In the genomic region with DNA sequence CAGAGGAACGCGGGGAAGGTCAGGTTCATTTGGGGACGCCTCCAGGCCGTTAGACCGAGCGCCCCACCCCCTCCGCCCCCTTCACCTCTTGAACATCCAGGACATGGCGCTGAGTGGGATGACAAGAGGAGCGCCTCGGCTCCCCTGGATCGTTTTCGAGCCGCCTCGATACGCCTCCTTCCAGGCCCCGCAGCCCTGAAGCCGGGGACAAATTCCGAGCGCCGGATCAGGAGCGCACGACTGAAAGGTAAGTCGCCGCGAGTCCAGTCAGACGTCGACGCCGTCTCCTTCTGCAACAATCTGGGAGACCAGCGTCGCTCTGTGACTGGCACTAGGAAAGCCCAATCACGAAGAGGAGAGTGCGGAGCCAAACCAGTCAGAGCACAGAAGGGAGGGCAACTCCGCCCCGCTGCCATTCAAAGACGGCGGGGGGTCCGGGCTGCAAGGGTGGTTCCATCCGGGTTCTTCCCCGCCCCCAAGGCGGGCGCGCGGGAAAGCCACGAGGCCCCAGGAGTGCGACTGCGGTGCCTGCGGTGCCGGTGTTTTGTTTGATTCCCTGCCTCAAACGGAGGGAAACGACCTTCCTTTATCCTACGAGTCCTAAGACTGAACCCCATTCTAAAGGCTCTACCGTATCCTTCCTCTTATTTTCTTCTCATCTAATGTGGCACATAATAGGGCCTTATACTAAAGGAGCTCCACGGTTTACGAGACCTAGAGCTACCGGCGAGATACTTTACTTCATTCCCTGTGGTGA, we compare ENCODE assay signal across 8 cellular contexts. TPM values are rescaled to one million over a fixed set of nuclear protein-coding genes. Genes with fewer than 3 reads are reported as not detected.
DNase-seq lines count a peak whose midpoint lies in the region; ATAC-seq and TF ChIP-seq lines count a peak whose summit lies in the region.

A gene with protein sequence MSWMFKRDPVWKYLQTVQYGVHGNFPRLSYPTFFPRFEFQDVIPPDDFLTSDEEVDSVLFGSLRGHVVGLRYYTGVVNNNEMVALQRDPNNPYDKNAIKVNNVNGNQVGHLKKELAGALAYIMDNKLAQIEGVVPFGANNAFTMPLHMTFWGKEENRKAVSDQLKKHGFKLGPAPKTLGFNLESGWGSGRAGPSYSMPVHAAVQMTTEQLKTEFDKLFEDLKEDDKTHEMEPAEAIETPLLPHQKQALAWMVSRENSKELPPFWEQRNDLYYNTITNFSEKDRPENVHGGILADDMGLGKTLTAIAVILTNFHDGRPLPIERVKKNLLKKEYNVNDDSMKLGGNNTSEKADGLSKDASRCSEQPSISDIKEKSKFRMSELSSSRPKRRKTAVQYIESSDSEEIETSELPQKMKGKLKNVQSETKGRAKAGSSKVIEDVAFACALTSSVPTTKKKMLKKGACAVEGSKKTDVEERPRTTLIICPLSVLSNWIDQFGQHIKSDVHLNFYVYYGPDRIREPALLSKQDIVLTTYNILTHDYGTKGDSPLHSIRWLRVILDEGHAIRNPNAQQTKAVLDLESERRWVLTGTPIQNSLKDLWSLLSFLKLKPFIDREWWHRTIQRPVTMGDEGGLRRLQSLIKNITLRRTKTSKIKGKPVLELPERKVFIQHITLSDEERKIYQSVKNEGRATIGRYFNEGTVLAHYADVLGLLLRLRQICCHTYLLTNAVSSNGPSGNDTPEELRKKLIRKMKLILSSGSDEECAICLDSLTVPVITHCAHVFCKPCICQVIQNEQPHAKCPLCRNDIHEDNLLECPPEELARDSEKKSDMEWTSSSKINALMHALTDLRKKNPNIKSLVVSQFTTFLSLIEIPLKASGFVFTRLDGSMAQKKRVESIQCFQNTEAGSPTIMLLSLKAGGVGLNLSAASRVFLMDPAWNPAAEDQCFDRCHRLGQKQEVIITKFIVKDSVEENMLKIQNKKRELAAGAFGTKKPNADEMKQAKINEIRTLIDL (minus strand): TSS at position 302 of the 757 bp plus-strand sequence. CDS start 197 bp downstream, at position 105.

- peaks cover 30% of the 10 kb centered on the region for H3K36me3 ChIP-seq in KOPT-K1 (ENCODE audit: insufficient read depth, low read length)
- no peaks in the 10 kb centered on the region for H3K36me3 ChIP-seq in fibroblast of lung (ENCODE audit: control insufficient read depth, insufficient read depth, low read length)
- no peaks in the 10 kb centered on the region for H3K36me3 ChIP-seq in naive thymus-derived CD4-positive, alpha-beta T cell (ENCODE audit: control insufficient read depth in 2 of 3, insufficient read depth in 3 of 3, low read length in 3 of 3)

- peak within 1 kb of the TSS; percentile 84 to 100 (median 97) for H3K4me3 Mint-ChIP-seq in naive thymus-derived CD4-positive, alpha-beta T cell
- peak within 1 kb of the TSS; percentile 93 to 98 for H3K4me3 Mint-ChIP-seq in stimulated activated naive B cell treated with anti-CD40 and anti-IgM and Interleukin-4, amounts not matched to agents 10 μg/mL and 1 μg/mL and 100 μg/mL, for 72 hours

- peak; percentile 99 for ATAC-seq in GM21737 (IDR thresholded peaks at IDR 0.05; ENCODE audit: unreplicated experiment)
- ATAC-seq in naive thymus-derived CD4-positive, alpha-beta T cell = peak; percentile 99
- ATAC-seq in stimulated activated naive B cell treated with anti-CD40 and anti-IgM and Interleukin-4, amounts not matched to agents 10 μg/mL and 1 μg/mL and 100 μg/mL, for 72 hours (replicated peaks) = peak; percentile 99

- H3K79me2 ChIP-seq in fibroblast of lung (ENCODE audit: control insufficient read depth, insufficient read depth, low read length) = peaks cover 19% of the 10 kb centered on the region

- peaks cover 4% of the 10 kb centered on the region for H3K4me1 ChIP-seq in fibroblast of lung (ENCODE audit: control insufficient read depth, extremely low read depth, insufficient read depth, low read length)
- H3K4me1 ChIP-seq in naive thymus-derived CD4-positive, alpha-beta T cell (ENCODE audit: control insufficient read depth in 2 of 2, insufficient read depth in 2 of 2, low read length in 2 of 2) = peaks cover 4 to 18% of the 10 kb centered on the region in 2 donors

- peak within 1 kb of the TSS; percentile 58 for H3K9ac ChIP-seq in fibroblast of lung (ENCODE audit: insufficient read depth, low read length)

- TF ChIP-seq CTCF in fibroblast of lung (conservative IDR thresholded peaks at IDR 0.05 in 1 of 2, IDR thresholded peaks at IDR 0.05 in 1 of 2; ENCODE audit: low read depth in 1 of 2, low read length in 2 of 2) = no peak

- no peaks in the 10 kb centered on the region for H3K27me3 ChIP-seq in fibroblast of lung (ENCODE audit: control insufficient read depth, insufficient read depth, low read length)
- H3K27me3 ChIP-seq in naive thymus-derived CD4-positive, alpha-beta T cell (ENCODE audit: control insufficient read depth in 2 of 2, insufficient read depth in 2 of 2, low read length in 2 of 2) = no peaks in the 10 kb centered on the region

- peaks cover 0 to 9% (median 3%) of the 10 kb centered on the region in 5 donors for H3K36me3 Mint-ChIP-seq in naive thymus-derived CD4-positive, alpha-beta T cell
- peaks cover 4 to 5% of the 10 kb centered on the region in 2 donors for H3K36me3 Mint-ChIP-seq in stimulated activated naive B cell treated with anti-CD40 and anti-IgM and Interleukin-4, amounts not matched to agents 10 μg/mL and 1 μg/mL and 100 μg/mL, for 72 hours

- DNase-seq in DMS53 treated with DMSO at 0.1 percent for 48 hours (lab: John Stamatoyannopoulos, UW; ENCODE audit: unreplicated experiment) (peak; percentile 87), RPMI7951 (ENCODE audit: low read depth) (peak; percentile 99), fibroblast of lung (ENCODE audit: low read depth in 2 of 2) (peak; percentile 99)
- DNase-seq in activated T-helper 1 cell treated with anti-CD3 and anti-CD28 coated beads, Interleukin-2, amount 50 U/mL, for 16 hours (ENCODE audit: low read depth in 1 of 2, low spot score in 1 of 2) = peak; percentile 75 to 84
- DNase-seq in naive thymus-derived CD4-positive, alpha-beta T cell = peak; percentile 75 to 93 (median 90)
- DNase-seq in stimulated activated naive B cell treated with anti-CD40 and anti-IgM and Interleukin-4, amounts not matched to agents 10 μg/mL and 1 μg/mL and 100 μg/mL, for 72 hours = peak; percentile 91

- H3K4me2 ChIP-seq in fibroblast of lung (ENCODE audit: extremely low read depth, insufficient read depth, low read length) = peak within 1 kb of the TSS; percentile 81

- peaks cover 15 to 28% (median 22%) of the 10 kb centered on the region in 7 donors for H3K4me1 Mint-ChIP-seq in naive thymus-derived CD4-positive, alpha-beta T cell
- H3K4me1 Mint-ChIP-seq in stimulated activated naive B cell treated with anti-CD40 and anti-IgM and Interleukin-4, amounts not matched to agents 10 μg/mL and 1 μg/mL and 100 μg/mL, for 72 hours = peaks cover 15 to 30% of the 10 kb centered on the region in 2 donors

- H3K9me3 ChIP-seq in KOPT-K1 (ENCODE audit: insufficient read depth, low read length, poor library complexity, severe bottlenecking) (peaks cover 6% of the 10 kb centered on the region), fibroblast of lung (ENCODE audit: control insufficient read depth, insufficient read depth, low read depth, low read length) (no peaks in the 10 kb centered on the region)
- H3K9me3 ChIP-seq in naive thymus-derived CD4-positive, alpha-beta T cell (ENCODE audit: control insufficient read depth in 2 of 3, low read length in 3 of 3) = no peaks in the 10 kb centered on the region

- H4K20me1 ChIP-seq in fibroblast of lung (ENCODE audit: control insufficient read depth, extremely low read depth, insufficient read depth, low read length) = no peaks in the 10 kb centered on the region

- no peaks in the 10 kb centered on the region for H3K27me3 Mint-ChIP-seq in naive thymus-derived CD4-positive, alpha-beta T cell
- no peaks in the 10 kb centered on the region for H3K27me3 Mint-ChIP-seq in stimulated activated naive B cell treated with anti-CD40 and anti-IgM and Interleukin-4, amounts not matched to agents 10 μg/mL and 1 μg/mL and 100 μg/mL, for 72 hours

- intact Hi-C loops in naive thymus-derived CD4-positive, alpha-beta T cell (cut with micrococcal nuclease) = loop anchor here (1.0 to 10.0 kb wide), 12 partner anchors 34 to 1676 kb away; a partner anchor contains a TSS

- peak within 1 kb of the TSS; percentile 93 for H2AFZ ChIP-seq in fibroblast of lung (ENCODE audit: low read length)

- H3K4me3 ChIP-seq in fibroblast of lung (replicated peaks in 1 of 4; ENCODE audit: control extremely low read depth in 1 of 4, insufficient read depth in 1 of 4, low read depth in 3 of 4, low read length in 4 of 4) = peak within 1 kb of the TSS; percentile 69 to 93 (median 82)
- H3K4me3 ChIP-seq in naive thymus-derived CD4-positive, alpha-beta T cell (ENCODE audit: low read length) = peak within 1 kb of the TSS; percentile 97

- H3K27ac ChIP-seq in KOPT-K1 (ENCODE audit: low read depth, low read length, poor library complexity, severe bottlenecking) (peak within 1 kb of the TSS; percentile 76), fibroblast of lung (ENCODE audit: insufficient read depth, low read length) (peak within 1 kb of the TSS; percentile 60)
- peak within 1 kb of the TSS; percentile 64 for H3K27ac ChIP-seq in naive thymus-derived CD4-positive, alpha-beta T cell (ENCODE audit: low read depth, low read length)

- H3K9me3 Mint-ChIP-seq in naive thymus-derived CD4-positive, alpha-beta T cell = peaks cover 0 to 1% (median 0%) of the 10 kb centered on the region in 11 donors
- no peaks in the 10 kb centered on the region for H3K9me3 Mint-ChIP-seq in stimulated activated naive B cell treated with anti-CD40 and anti-IgM and Interleukin-4, amounts not matched to agents 10 μg/mL and 1 μg/mL and 100 μg/mL, for 72 hours

- peak within 1 kb of the TSS; percentile 54 to 95 (median 86) for H3K27ac Mint-ChIP-seq in naive thymus-derived CD4-positive, alpha-beta T cell
- H3K27ac Mint-ChIP-seq in stimulated activated naive B cell treated with anti-CD40 and anti-IgM and Interleukin-4, amounts not matched to agents 10 μg/mL and 1 μg/mL and 100 μg/mL, for 72 hours = peak within 1 kb of the TSS; percentile 89

- POLR2A ChIA-PET in naive thymus-derived CD4-positive, alpha-beta T cell (lab: Charles Lee) = interaction anchor here (1.7 kb wide), 1 partner anchor 94 kb away, joined by 4 read pairs; no protein-coding TSS in a partner anchor

- CTCF ChIA-PET in naive thymus-derived CD4-positive, alpha-beta T cell (lab: Charles Lee) = interaction anchor here (0.6 kb wide), 1 partner anchor 9 kb away, joined by 3 read pairs; no protein-coding TSS in a partner anchor

RNA-seq across cellular contexts. Expression of the gene that starts here (rescaled TPM):
- 89.6 and 92.8 TPM in 2 replicates for total RNA-seq in RPMI7951 (2014; rRNA removed; shearing (Covaris generic))
- 51.4 and 67.2 TPM in 2 replicates for total RNA-seq in fibroblast of lung
- polyA plus RNA-seq in fibroblast of lung = 17.1 and 22.1 TPM in 2 replicates
- 12.8 and 15.7 TPM in 2 replicates for polyA plus RNA-seq in fibroblast of lung (2012)
- polyA minus RNA-seq in fibroblast of lung (ENCODE audit: low replicate concordance) = 0.86 and 1.7 TPM in 2 replicates
- 10 to 100 TPM in 4 of 5 experiments, 1 to 10 TPM in 1; 9.1 to 26.5 (median 17.3) TPM for total RNA-seq in naive thymus-derived CD4-positive, alpha-beta T cell
- 10 to 100 TPM; 18.5 to 26.1 TPM for polyA plus RNA-seq in naive thymus-derived CD4-positive, alpha-beta T cell

Comparison
In these comparisons a context has a peak if more than half of its experiments do, and no peak if none do; other contexts are left out.
1. Peak in every context shown above with its lines: DNase-seq, ATAC-seq, H3K4me3 ChIP-seq and H3K27ac ChIP-seq.